In the genomic region with DNA sequence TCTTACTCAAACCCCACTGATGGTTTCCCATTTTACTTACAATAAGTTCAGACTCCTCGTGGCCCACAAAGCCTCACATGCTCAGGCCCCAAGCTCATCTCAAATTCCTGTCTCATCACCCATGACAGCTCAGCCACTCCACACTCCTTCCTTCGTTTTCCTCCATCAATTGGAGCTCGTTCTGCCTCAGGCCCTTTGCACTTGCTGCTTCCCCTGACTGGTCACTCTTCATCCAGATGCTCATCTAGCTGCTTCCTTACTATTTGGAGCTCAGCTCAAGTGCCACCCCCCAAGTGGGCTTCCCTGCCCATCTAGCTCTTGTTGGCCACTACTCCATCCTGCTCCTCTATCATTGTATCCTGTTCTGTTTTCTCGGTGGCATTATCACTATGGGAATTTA, we compare ENCODE assay signal across 29 cellular contexts. TPM values are rescaled to one million over a fixed set of nuclear protein-coding genes. Genes with fewer than 3 reads are reported as not detected.
DNase-seq lines count a peak whose midpoint lies in the region; ATAC-seq, FAIRE-seq and TF ChIP-seq lines count a peak whose summit lies in the region.
"Had no signal": no experiment of that assay in that cellular context is flagged by ENCODE, and none has a peak within 500 bp of the region (broad histone marks: within the 10 kb centered on the region; RNA-seq: fewer than 3 reads in every experiment).

No MANE protein-coding gene starts in this region.

- H3K79me1 ChIP-seq in H1 (ENCODE audit: low read depth, low read length) = no peaks in the 10 kb centered on the region

- no peak overlapping the region for H2BK120ac ChIP-seq in H1 (replicated peaks; ENCODE audit: low read depth, low read length)

- H4K5ac ChIP-seq in H1 (ENCODE audit: insufficient read length, low read depth, low read length) = no peak overlapping the region

- H2AFZ ChIP-seq in astrocyte (ENCODE audit: low read depth, low read length) (no peak overlapping the region), H1 (ENCODE audit: low read length) (no peak overlapping the region)

- no peak overlapping the region for H4K91ac ChIP-seq in H1 (replicated peaks; ENCODE audit: insufficient read length, low read length)

- no peaks in the 10 kb centered on the region for H3K36me3 ChIP-seq in astrocyte (ENCODE audit: insufficient read depth, low read length)
- H3K36me3 ChIP-seq in H1 (ENCODE audit: control insufficient read depth in 2 of 4, insufficient read depth in 4 of 4, low read length in 3 of 4) = no peaks in the 10 kb centered on the region
- H3K36me3 ChIP-seq in colonic mucosa = no peaks in the 10 kb centered on the region
- H3K36me3 ChIP-seq: BE2C, BLaER1 had no signal

- H2BK12ac ChIP-seq in H1 (ENCODE audit: low read depth, low read length) = no peak overlapping the region

- POLR2A ChIA-PET in H1 (lab: Charles Lee; ENCODE audit: partially characterized antibody) = no interaction called here

- H3K9ac ChIP-seq in astrocyte (ENCODE audit: low read length) = no peak overlapping the region
- H3K9ac ChIP-seq in H1 (replicated peaks in 1 of 4; ENCODE audit: extremely low read depth in 1 of 4, low read depth in 3 of 4, low read length in 3 of 4) = no peak overlapping the region
- H3K9ac ChIP-seq in colonic mucosa (ENCODE audit: low read depth in 2 of 2, low read length in 2 of 2) = no peak overlapping the region
- H3K9ac ChIP-seq: BLaER1 had no signal

- H3K23me2 ChIP-seq in H1 (ENCODE audit: low read depth, low read length) = peaks cover 7% of the 10 kb centered on the region; the same call in 1 of the 2 replicates

- no peak overlapping the region for H3K18ac ChIP-seq in H1 (ENCODE audit: extremely low read depth, low read length)

- 96% methylated on average over 4 of the region's 4 CpGs; no CpG with 5 or more reads in 1 of the 2 experiments for WGBS in H1 (ENCODE audit: extremely low coverage in 1 of 2, insufficient coverage in 1 of 2, insufficient read length in 1 of 2, insufficient replicate concordance in 2 of 2, low coverage in 1 of 2, low lambda C conversion rate in 2 of 2, missing lambda C conversion rate in 1 of 2), 2 experiments

- H3K4me1 ChIP-seq in astrocyte (ENCODE audit: insufficient read depth, low read length) (no peaks in the 10 kb centered on the region), H1 (replicated peaks in 1 of 4; ENCODE audit: control insufficient read depth in 3 of 4, insufficient read depth in 4 of 4, low read length in 3 of 4) (peaks cover 0 to 2% (median 0%) of the 10 kb centered on the region in 4 experiments; a peak in 1 of 7 replicates), colonic mucosa (peaks cover 4% of the 10 kb centered on the region)
- H3K4me1 ChIP-seq: BLaER1 had no signal

- TF ChIP-seq EP300 in H1 (IDR thresholded peaks at IDR 0.05; ENCODE audit: borderline replicate concordance in 1 of 2, low read depth in 2 of 2, low read length in 2 of 2) = no peak

- no peak overlapping the region for H3K14ac ChIP-seq in H1 (ENCODE audit: insufficient read length)

- H3K27me3 ChIP-seq in astrocyte (ENCODE audit: insufficient read depth, low read length) = peaks cover 4% of the 10 kb centered on the region
- H3K27me3 ChIP-seq in H1 (replicated peaks in 1 of 4; ENCODE audit: control insufficient read depth in 3 of 4, extremely low read depth in 1 of 4, insufficient read depth in 3 of 4, low read length in 3 of 4) = no peaks in the 10 kb centered on the region; a peak in 2 of 7 replicates
- H3K27me3 ChIP-seq in colonic mucosa = no peaks in the 10 kb centered on the region
- H3K27me3 ChIP-seq: BE2C, BLaER1 had no signal

- no peak for ATAC-seq in GM19324 (IDR thresholded peaks at IDR 0.05; ENCODE audit: low FRiP score, unreplicated experiment)

- intact Hi-C loops in posterior vena cava (cut with DNase I) (no loop called here), colonic mucosa (cut with DNase I) (no loop called here)

- peaks cover 4% of the 10 kb centered on the region for H3K4me1 Mint-ChIP-seq in astrocyte (ENCODE audit: low read depth, unreplicated experiment)

- CTCF ChIA-PET in H1 (lab: Charles Lee; ENCODE audit: partially characterized antibody) = interaction anchor here (0.7 to 5.0 kb wide), 11 partner anchors 11 to 480 kb away, joined by 3 to 39 read pairs (median 3); no protein-coding TSS in a partner anchor

- H3K9me3 Mint-ChIP-seq in astrocyte (ENCODE audit: unreplicated experiment) = peaks cover 2% of the 10 kb centered on the region
- H3K9me3 Mint-ChIP-seq: CD14-positive monocyte; CD8-positive, alpha-beta memory T cell had no signal

- H3K4me3 ChIP-seq in astrocyte (ENCODE audit: insufficient read depth, low read depth, low read length) (no peak overlapping the region), H1 (ENCODE audit: extremely low read depth in 1 of 4, insufficient read depth in 2 of 4, low read depth in 3 of 4, low read length in 4 of 4) (no peak overlapping the region), colonic mucosa (no peak overlapping the region)
- H3K4me3 ChIP-seq: BLaER1, GM12878 had no signal

- no peak overlapping the region for H2BK20ac ChIP-seq in H1 (ENCODE audit: low read length)

- no peak overlapping the region for H3K27ac ChIP-seq in astrocyte (ENCODE audit: low read depth, low read length)
- H3K27ac ChIP-seq in H1 (ENCODE audit: low read depth, low read length) = no peak overlapping the region
- H3K27ac ChIP-seq in colonic mucosa = no peak overlapping the region
- H3K27ac ChIP-seq: BLaER1 had no signal

- no peak overlapping the region for H4K8ac ChIP-seq in H1 (ENCODE audit: extremely low read depth, insufficient read depth, low read length)

- no peak overlapping the region for H3K56ac ChIP-seq in H1 (replicated peaks; ENCODE audit: insufficient read length, low read depth, low read length)

- H4K20me1 ChIP-seq in astrocyte (ENCODE audit: insufficient read depth, low read length) (no peaks in the 10 kb centered on the region), H1 (replicated peaks in 1 of 2; ENCODE audit: control insufficient read depth in 1 of 2, insufficient read depth in 2 of 2, low read length in 2 of 2) (no peaks in the 10 kb centered on the region)
- H4K20me1 ChIP-seq: BLaER1 had no signal

- H3K4me2 ChIP-seq in astrocyte (ENCODE audit: low read length) (no peak overlapping the region), H1 (ENCODE audit: insufficient read depth in 1 of 2, low read depth in 2 of 2, low read length in 2 of 2) (no peak overlapping the region)
- H3K4me2 ChIP-seq: BLaER1 had no signal

- no peak overlapping the region for H2BK5ac ChIP-seq in H1 (ENCODE audit: low read depth, low read length)

- H2BK15ac ChIP-seq in H1 (ENCODE audit: low read length) = no peak overlapping the region

- no peak for TF ChIP-seq RAD21 in H1 (IDR thresholded peaks at IDR 0.05 in 1 of 2, conservative IDR thresholded peaks at IDR 0.05 in 1 of 2; ENCODE audit: low read depth in 2 of 2, low read length in 2 of 2)

- H2AK5ac ChIP-seq in H1 (ENCODE audit: low read depth, low read length) = no peak overlapping the region

- TF ChIP-seq CTCF in astrocyte (IDR thresholded peaks at IDR 0.05; ENCODE audit: insufficient read depth, low read depth, low read length) (no peak), H1 (IDR thresholded peaks at IDR 0.05; ENCODE audit: control extremely low read depth in 1 of 3, insufficient read depth in 1 of 3, low read depth in 1 of 3, low read length in 3 of 3) (no peak), colonic mucosa (IDR thresholded peaks at IDR 0.05) (no peak)

- no peak overlapping the region for H3K23ac ChIP-seq in H1 (ENCODE audit: insufficient read length)

- FAIRE-seq in astrocyte (lab: Jason Lieb, UNC) = no peak
- no peak for FAIRE-seq in H1 (lab: Jason Lieb, UNC)
- FAIRE-seq: A204.1, GM12878, GM12892, GM18507 had no signal

- peak overlapping the region; percentile 24 for H3K4me3 Mint-ChIP-seq in astrocyte (ENCODE audit: unreplicated experiment)
- H3K4me3 Mint-ChIP-seq: CD14-positive monocyte; CD4-positive, alpha-beta memory T cell; CD4-positive, CD25-positive, alpha-beta regulatory T cell; CD8-positive, alpha-beta memory T cell had no signal

- H3K27me3 Mint-ChIP-seq in astrocyte (ENCODE audit: low read depth, unreplicated experiment) = peaks cover 24% of the 10 kb centered on the region

- no peaks in the 10 kb centered on the region for H3K79me2 ChIP-seq in astrocyte (ENCODE audit: insufficient read depth, low read length)
- H3K79me2 ChIP-seq in H1 (ENCODE audit: control insufficient read depth in 1 of 2, insufficient read depth in 2 of 2, low read length in 2 of 2) = no peaks in the 10 kb centered on the region

- H3K4ac ChIP-seq in H1 (replicated peaks; ENCODE audit: insufficient read length, low read depth, low read length) = no peak overlapping the region

- no peaks in the 10 kb centered on the region for H3K36me3 Mint-ChIP-seq in astrocyte (ENCODE audit: low read depth, unreplicated experiment)
- H3K36me3 Mint-ChIP-seq: CD14-positive monocyte; CD4-positive, alpha-beta memory T cell; CD4-positive, CD25-positive, alpha-beta regulatory T cell; CD8-positive, alpha-beta memory T cell had no signal

- H3K9me3 ChIP-seq in astrocyte (ENCODE audit: insufficient read depth, low read depth, low read length) (no peaks in the 10 kb centered on the region), H1 (ENCODE audit: insufficient read depth in 2 of 2, low read depth in 1 of 2, low read length in 1 of 2) (no peaks in the 10 kb centered on the region), colonic mucosa (no peaks in the 10 kb centered on the region)
- H3K9me3 ChIP-seq: BE2C, BLaER1 had no signal

- no peak for DNase-seq in astrocyte (ENCODE audit: low read depth)
- no peak for DNase-seq in H1 (ENCODE audit: low read depth in 1 of 2, low spot score in 2 of 2)
- peak; percentile 28 for DNase-seq in posterior vena cava (ENCODE audit: low spot score)
- no peak for DNase-seq in effector CD4-positive, alpha-beta T cell
- no peak for DNase-seq in colonic mucosa
- DNase-seq: 8988T; ACHN; BE2C; C1 segment of cervical spinal cord; CD4-positive, alpha-beta memory T cell; CD4-positive, CD25-positive, alpha-beta regulatory T cell; CD8-positive, alpha-beta memory T cell; COR-L47; DMS 273 treated with DMSO at 0.1 percent for 48 hours; DMS153; DMS53; DMS79; DND-41; EL; GDM1 had no signal

- no peak overlapping the region for H3K27ac Mint-ChIP-seq in astrocyte (ENCODE audit: unreplicated experiment)
- H3K27ac Mint-ChIP-seq: CD8-positive, alpha-beta memory T cell had no signal

- TF ChIP-seq POLR2A in H1 (IDR thresholded peaks at IDR 0.05; ENCODE audit: control extremely low read depth in 1 of 2, low read depth in 2 of 2, low read length in 2 of 2) = no peak

RNA-seq across cellular contexts. Expression of gene LRRC32, which starts 46.8 kb away (rescaled TPM):
- total RNA-seq in astrocyte (24.4 and 43.7 TPM in 2 replicates), posterior vena cava (100 to 1,000 TPM; 108 to 142 TPM), colonic mucosa (10 to 100 TPM in 1 of 2 donors, 1 to 10 TPM in 1; 5.9 to 26.8 TPM)
- total RNA-seq in H1 (2021; fragmentation: NEBNext Ultra II Directional; extraction: Animal tissue kit (Norgen Biotek cat#: 25700)) = 0.44 and 0.99 TPM in 2 replicates
- 1.9 and 2.0 TPM in 2 replicates for polyA plus RNA-seq in H1 (2011; rRNA removed)
- polyA plus RNA-seq in H1 (2011; cell fraction: cytosol; rRNA removed) = 1.0 TPM
- polyA plus RNA-seq in H1 (2011; cell fraction: nucleus; rRNA removed) = 0.88 TPM
- 1.0 to 3.3 TPM (median 1.7 TPM) in 4 replicates for polyA plus RNA-seq in H1 (2012, experiment 1 of 2)
- polyA plus RNA-seq in H1 (2012, experiment 2 of 2) = 1.0 TPM
- 1.1 TPM for polyA plus RNA-seq in H1 (2013, experiment 1 of 2)
- polyA plus RNA-seq in H1 (2013, experiment 2 of 2) = 1.2 TPM
- 0.95 and 1.2 TPM in 2 replicates for polyA minus RNA-seq in H1 (2011; rRNA and poly(A)+ RNA removed)
- polyA minus RNA-seq in H1 (2011; cell fraction: cytosol; rRNA and poly(A)+ RNA removed) = 1.2 TPM
- 0.50 TPM for polyA minus RNA-seq in H1 (2011; cell fraction: nucleus; rRNA and poly(A)+ RNA removed)
- total RNA-seq: A673, G401 had no signal
- polyA plus RNA-seq: CD14-positive monocyte had no signal
